1 cellular context compared by ENCODE assay signal in the genomic region with DNA sequence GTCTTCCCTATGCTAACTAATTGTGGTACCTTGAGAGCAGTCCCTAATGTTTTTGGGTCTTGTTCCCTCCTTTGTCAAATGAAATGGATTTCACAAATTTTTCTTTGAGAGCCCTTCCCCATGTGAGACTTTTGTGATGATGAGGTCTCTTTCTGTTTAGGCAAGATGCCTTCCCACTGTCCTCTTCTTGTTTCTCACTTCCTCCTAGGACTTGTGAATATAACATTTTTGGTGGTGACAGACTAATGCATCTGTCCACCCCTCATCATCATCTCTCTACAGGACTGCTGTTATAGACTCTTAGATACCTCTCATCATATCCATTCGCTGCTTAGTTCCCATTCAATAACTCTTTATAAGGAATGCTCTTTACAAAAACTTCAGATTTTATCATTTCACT.
TF ChIP-seq lines count a peak whose summit lies in the region.

No MANE protein-coding gene starts in this region.

TF ChIP-seq in GM12878, 131 proteins besides CTCF, POLR2A, EP300 and RAD21 (continued from another document):
- TF ChIP-seq, protein P1, sequence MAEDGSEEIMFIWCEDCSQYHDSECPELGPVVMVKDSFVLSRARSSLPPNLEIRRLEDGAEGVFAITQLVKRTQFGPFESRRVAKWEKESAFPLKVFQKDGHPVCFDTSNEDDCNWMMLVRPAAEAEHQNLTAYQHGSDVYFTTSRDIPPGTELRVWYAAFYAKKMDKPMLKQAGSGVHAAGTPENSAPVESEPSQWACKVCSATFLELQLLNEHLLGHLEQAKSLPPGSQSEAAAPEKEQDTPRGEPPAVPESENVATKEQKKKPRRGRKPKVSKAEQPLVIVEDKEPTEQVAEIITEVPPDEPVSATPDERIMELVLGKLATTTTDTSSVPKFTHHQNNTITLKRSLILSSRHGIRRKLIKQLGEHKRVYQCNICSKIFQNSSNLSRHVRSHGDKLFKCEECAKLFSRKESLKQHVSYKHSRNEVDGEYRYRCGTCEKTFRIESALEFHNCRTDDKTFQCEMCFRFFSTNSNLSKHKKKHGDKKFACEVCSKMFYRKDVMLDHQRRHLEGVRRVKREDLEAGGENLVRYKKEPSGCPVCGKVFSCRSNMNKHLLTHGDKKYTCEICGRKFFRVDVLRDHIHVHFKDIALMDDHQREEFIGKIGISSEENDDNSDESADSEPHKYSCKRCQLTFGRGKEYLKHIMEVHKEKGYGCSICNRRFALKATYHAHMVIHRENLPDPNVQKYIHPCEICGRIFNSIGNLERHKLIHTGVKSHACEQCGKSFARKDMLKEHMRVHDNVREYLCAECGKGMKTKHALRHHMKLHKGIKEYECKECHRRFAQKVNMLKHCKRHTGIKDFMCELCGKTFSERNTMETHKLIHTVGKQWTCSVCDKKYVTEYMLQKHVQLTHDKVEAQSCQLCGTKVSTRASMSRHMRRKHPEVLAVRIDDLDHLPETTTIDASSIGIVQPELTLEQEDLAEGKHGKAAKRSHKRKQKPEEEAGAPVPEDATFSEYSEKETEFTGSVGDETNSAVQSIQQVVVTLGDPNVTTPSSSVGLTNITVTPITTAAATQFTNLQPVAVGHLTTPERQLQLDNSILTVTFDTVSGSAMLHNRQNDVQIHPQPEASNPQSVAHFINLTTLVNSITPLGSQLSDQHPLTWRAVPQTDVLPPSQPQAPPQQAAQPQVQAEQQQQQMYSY (CRISPR knock-in tag; IDR thresholded peaks at IDR 0.05): no peak
